ENCODE assay signal across 11 cellular contexts in the genomic region with DNA sequence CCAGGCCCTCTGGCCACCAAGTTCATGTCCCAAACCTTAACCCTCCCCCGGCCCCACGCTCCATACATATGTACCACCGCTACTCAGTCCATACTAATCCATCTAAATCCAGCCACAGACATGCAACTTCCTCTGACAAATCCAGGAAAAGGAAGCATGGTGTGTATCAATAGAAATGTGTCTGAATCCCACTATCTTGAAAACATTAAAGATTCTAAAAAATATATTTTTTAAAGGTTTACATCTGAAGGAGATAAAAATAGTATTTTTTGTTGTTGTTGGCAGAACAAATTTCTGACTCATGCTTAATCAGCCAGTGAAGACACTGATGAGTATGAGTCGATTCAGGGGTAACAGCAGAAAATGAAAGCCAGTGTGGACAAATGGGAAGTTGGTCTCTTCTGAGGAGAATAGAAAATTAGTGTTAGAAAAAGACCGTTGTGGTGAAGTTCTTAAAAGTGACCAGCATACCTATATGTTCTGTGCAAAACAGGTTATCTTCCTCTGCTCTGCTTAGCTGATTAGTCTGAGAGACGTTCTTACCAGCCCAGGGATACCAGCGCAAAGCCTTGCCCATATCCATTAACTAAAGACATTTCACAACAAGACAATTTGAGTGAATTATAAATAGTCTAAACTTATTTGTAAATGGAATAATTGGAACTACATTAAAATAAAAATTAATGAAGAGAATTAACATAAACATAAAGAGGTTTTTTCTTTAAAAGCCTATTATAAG.
DNase-seq lines count a peak whose midpoint lies in the region; ATAC-seq and TF ChIP-seq lines count a peak whose summit lies in the region.
"Had no signal": no experiment of that assay in that cellular context is flagged by ENCODE, and none has a peak within 500 bp of the region (broad histone marks: within the 10 kb centered on the region; RNA-seq: fewer than 3 reads in every experiment).

No MANE protein-coding gene starts in this region.

- no peaks in the 10 kb centered on the region for H3K27me3 Mint-ChIP-seq in MCF 10A (ENCODE audit: insufficient read depth, unreplicated experiment)

- H3K9me3 ChIP-seq in breast epithelium, result peaks cover 0 to 5% of the 10 kb centered on the region in 2 donors
- no peaks in the 10 kb centered on the region for H3K9me3 ChIP-seq in stomach

- peaks cover 13% of the 10 kb centered on the region for H3K4me1 Mint-ChIP-seq in MCF 10A (ENCODE audit: insufficient read depth, unreplicated experiment)

- TF ChIP-seq POLR2A in breast epithelium (IDR thresholded peaks at IDR 0.05), result no peak
- no peak for TF ChIP-seq POLR2A in stomach (IDR thresholded peaks at IDR 0.05)

- H3K27ac Mint-ChIP-seq in MCF 10A (ENCODE audit: low read depth, unreplicated experiment), result peak overlapping the region; percentile 7

- no peaks in the 10 kb centered on the region for H3K36me3 ChIP-seq in breast epithelium
- H3K36me3 ChIP-seq in stomach, result no peaks in the 10 kb centered on the region
- H3K36me3 ChIP-seq: tibial nerve had no signal

- POLR2A ChIA-PET in MCF 10A (lab: Yijun Ruan, JAX), result no interaction called here

- no peak for TF ChIP-seq EP300 in stomach (IDR thresholded peaks at IDR 0.05)

- no peaks in the 10 kb centered on the region for H3K9me3 Mint-ChIP-seq in MCF 10A (ENCODE audit: unreplicated experiment)

- H3K4me3 ChIP-seq in breast epithelium, result no peak overlapping the region
- no peak overlapping the region for H3K4me3 ChIP-seq in fibroblast of the aortic adventitia (ENCODE audit: low read depth, low read length)
- H3K4me3 ChIP-seq in stomach, result no peak overlapping the region
- H3K4me3 ChIP-seq: tibial nerve had no signal

- CTCF ChIA-PET in MCF 10A (lab: Yijun Ruan, JAX), result interaction anchor here (0.7 kb wide), 1 partner anchor 184 kb away, joined by 3 read pairs; no protein-coding TSS in a partner anchor

- intact Hi-C loops in MCF 10A (cut with micrococcal nuclease) (no loop called here), breast epithelium (cut with DNase I; ENCODE audit: low total_unique reads) (no loop called here), stomach (cut with DNase I; ENCODE audit: low total_unique reads) (no loop called here)

- WGBS in stomach, 5 donors, result 44 to 83% (median 74%) methylated on average over 7 of the region's 7 CpGs

- H3K4me1 ChIP-seq in breast epithelium (no peaks in the 10 kb centered on the region), stomach (no peaks in the 10 kb centered on the region)

- DNase-seq in MCF 10A (ENCODE audit: unreplicated experiment) (peak; percentile 74), breast epithelium (ENCODE audit: low spot score in 2 of 2) (no peak), fibroblast of the aortic adventitia (ENCODE audit: low read depth) (peak; percentile 85), stomach (no peak), NCI-H526 treated with DMSO at 0.1 percent for 48 hours (lab: John Stamatoyannopoulos, UW) (no peak)
- no peak for DNase-seq in effector CD8-positive, alpha-beta T cell (lab: John Stamatoyannopoulos, UW)
- DNase-seq: activated T-cell treated with anti-CD3 and anti-CD28 coated beads, Interleukin-2, amount 50 U/mL, for 48 hours; occipital lobe had no signal

- H3K27ac ChIP-seq in breast epithelium, result no peak overlapping the region
- peak overlapping the region in 4 of 5 donors; percentile 0 to 27 (median 18) for H3K27ac ChIP-seq in stomach

- ATAC-seq in SK-N-SH treated with all-trans-retinoic acid at 6 μM for 48 hours, result peak; percentile 86
- no peak for ATAC-seq in HG02642 (IDR thresholded peaks at IDR 0.05; ENCODE audit: poor library complexity, unreplicated experiment)

- peak overlapping the region; percentile 52 for H3K4me3 Mint-ChIP-seq in MCF 10A (ENCODE audit: unreplicated experiment)

- H3K36me3 Mint-ChIP-seq in MCF 10A (ENCODE audit: insufficient read depth, unreplicated experiment), result no peaks in the 10 kb centered on the region

- H3K27me3 ChIP-seq in breast epithelium (no peaks in the 10 kb centered on the region), stomach (no peaks in the 10 kb centered on the region)
- H3K27me3 ChIP-seq: tibial nerve had no signal

- TF ChIP-seq CTCF in MCF 10A (IDR thresholded peaks at IDR 0.05; ENCODE audit: unreplicated experiment) (no peak), breast epithelium (IDR thresholded peaks at IDR 0.05) (no peak), fibroblast of the aortic adventitia (IDR thresholded peaks at IDR 0.05; ENCODE audit: insufficient read depth, low read length) (no peak), stomach (IDR thresholded peaks at IDR 0.05) (no peak)

- no TSS peak for BruUV-seq in MCF 10A (replicated peaks; lab: Mats Ljungman, UMichigan)

TF ChIP-seq in SK-N-SH treated with all-trans-retinoic acid at 6 μM for 48 hours, 23 proteins besides CTCF, POLR2A, EP300 and RAD21:
- no peak for TF ChIP-seq ISL1 (CRISPR knock-in tag; IDR thresholded peaks at IDR 0.05)
- TF ChIP-seq, protein P1, sequence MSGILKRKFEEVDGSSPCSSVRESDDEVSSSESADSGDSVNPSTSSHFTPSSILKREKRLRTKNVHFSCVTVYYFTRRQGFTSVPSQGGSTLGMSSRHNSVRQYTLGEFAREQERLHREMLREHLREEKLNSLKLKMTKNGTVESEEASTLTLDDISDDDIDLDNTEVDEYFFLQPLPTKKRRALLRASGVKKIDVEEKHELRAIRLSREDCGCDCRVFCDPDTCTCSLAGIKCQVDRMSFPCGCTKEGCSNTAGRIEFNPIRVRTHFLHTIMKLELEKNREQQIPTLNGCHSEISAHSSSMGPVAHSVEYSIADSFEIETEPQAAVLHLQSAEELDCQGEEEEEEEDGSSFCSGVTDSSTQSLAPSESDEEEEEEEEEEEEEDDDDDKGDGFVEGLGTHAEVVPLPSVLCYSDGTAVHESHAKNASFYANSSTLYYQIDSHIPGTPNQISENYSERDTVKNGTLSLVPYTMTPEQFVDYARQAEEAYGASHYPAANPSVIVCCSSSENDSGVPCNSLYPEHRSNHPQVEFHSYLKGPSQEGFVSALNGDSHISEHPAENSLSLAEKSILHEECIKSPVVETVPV (CRISPR knock-in tag; IDR thresholded peaks at IDR 0.05), result no peak
- no peak for TF ChIP-seq ZNF565 (CRISPR knock-in tag; conservative IDR thresholded peaks at IDR 0.05; ENCODE audit: low read depth)

Comparison
In these comparisons a context has a peak if more than half of its experiments do, and no peak if none do; other contexts are left out.
1. DNase-seq: peak in MCF 10A (single experiment) and fibroblast of the aortic adventitia (single experiment); none in breast epithelium (0 of 2), stomach (single experiment), NCI-H526 treated with DMSO at 0.1 percent for 48 hours (single experiment) and effector CD8-positive, alpha-beta T cell (single experiment).
2. H3K27ac ChIP-seq: peak in stomach (4 of 5); none in breast epithelium (0 of 2).